ENCODE assay signal across 8 cellular contexts in genomic region chr11:65503606-65503922, GRCh38. TPM values are rescaled to one million over a fixed set of nuclear protein-coding genes. Genes with fewer than 3 reads are reported as not detected.
A peak's percentile ranks its signal among the peaks of the same experiment; 100 is the strongest.
DNase-seq lines count a peak whose midpoint lies in the region; ATAC-seq, FAIRE-seq and TF ChIP-seq lines count a peak whose summit lies in the region.

No MANE protein-coding gene starts in this region.

- H3K18ac ChIP-seq in mesenchymal stem cell (ENCODE audit: low read depth in 1 of 2, low read length in 2 of 2) = no peak overlapping the region

- no peak overlapping the region for H2AK5ac ChIP-seq in mesenchymal stem cell (ENCODE audit: low read length, severe bottlenecking)

- POLR2A ChIA-PET in GM12878 (lab: Charles Lee) = interaction anchor here (1.2 to 10.3 kb wide), 5 partner anchors 10 to 83 kb away, joined by 4 to 323 read pairs (median 112); partner anchors contain the start of genes MALAT1 and NEAT1

- H3K4ac ChIP-seq in mesenchymal stem cell (ENCODE audit: low read depth in 1 of 2, low read length in 2 of 2) = no peak overlapping the region

- TF ChIP-seq RAD21 in GM12878 (IDR thresholded peaks at IDR 0.05; ENCODE audit: insufficient read depth, low read depth, low read length) = no peak

- no peak overlapping the region for H4K8ac ChIP-seq in mesenchymal stem cell (ENCODE audit: low read length)

- H4K20me1 ChIP-seq in GM12878 (ENCODE audit: control insufficient read depth, insufficient read depth) = peaks cover 15% of the 10 kb centered on the region

- TF ChIP-seq EP300 in GM12878 (IDR thresholded peaks at IDR 0.05; ENCODE audit: borderline replicate concordance in 1 of 2, control insufficient read depth in 1 of 2, low read depth in 2 of 2, low read length in 2 of 2) = no peak

- WGBS in heart right ventricle, 2 donors = 0 to 5% methylated on average over 3 of the region's 3 CpGs
- 0% methylated on average over 3 of the region's 3 CpGs for WGBS in GM12878 (ENCODE audit: insufficient coverage, insufficient replicate concordance, low lambda C conversion rate, missing lambda C conversion rate)
- no CpG with 5 or more reads among the region's 3 CpGs for WGBS in mesenchymal stem cell

- H2AFZ ChIP-seq in GM12878 (ENCODE audit: control insufficient read depth, low read depth, low read length) (no peak overlapping the region), mesenchymal stem cell (ENCODE audit: low read depth, low read length) (no peak overlapping the region)

- no TSS peak for BruUV-seq in GM12878 (replicated peaks; lab: Mats Ljungman, UMichigan)

- RAD21 ChIA-PET in GM12878 (lab: Charles Lee; ENCODE audit: unreplicated experiment) = interaction anchor here (8.9 to 14.2 kb wide), 4 partner anchors 26 to 85 kb away, joined by 171 to 282 read pairs (median 194); partner anchors contain the start of gene NEAT1

- H3K4me2 ChIP-seq in GM12878 (ENCODE audit: control insufficient read depth, insufficient read depth) (peak overlapping the region; percentile 87), mesenchymal stem cell (ENCODE audit: low read length, poor library complexity, severe bottlenecking) (no peak overlapping the region)

- peaks cover 83% of the 10 kb centered on the region for H3K79me2 ChIP-seq in GM12878 (ENCODE audit: control insufficient read depth, insufficient read depth, low read length)

- H3K27me3 ChIP-seq in heart right ventricle (no peaks in the 10 kb centered on the region), GM12878 (replicated peaks in 1 of 2; ENCODE audit: control insufficient read depth in 2 of 2, insufficient read depth in 2 of 2, low read length in 1 of 2) (no peaks in the 10 kb centered on the region), mesenchymal stem cell (ENCODE audit: control insufficient read depth in 1 of 2, insufficient read depth in 1 of 2, low read length in 2 of 2) (no peaks in the 10 kb centered on the region), vagina (no peaks in the 10 kb centered on the region)

- H4K91ac ChIP-seq in mesenchymal stem cell (ENCODE audit: low read length) = no peak overlapping the region

- H3K79me1 ChIP-seq in mesenchymal stem cell (replicated peaks; ENCODE audit: low read length, poor library complexity, severe bottlenecking) = no peaks in the 10 kb centered on the region

- H3K9ac ChIP-seq in GM12878 (ENCODE audit: control insufficient read depth, insufficient read depth, low read length) (peak overlapping the region; percentile 100), mesenchymal stem cell (ENCODE audit: low read length) (peak overlapping the region; percentile 98)

- in situ Hi-C loops in GM12878 (cut with MboI) = no loop called here

- H3K4me3 ChIP-seq in heart right ventricle (peak overlapping the region; percentile 68 to 88 (median 84)), GM12878 (peak overlapping the region; percentile 98), mesenchymal stem cell (ENCODE audit: insufficient read depth in 1 of 2, low read depth in 1 of 2, low read length in 2 of 2) (peak overlapping the region; percentile 33 to 90), vagina (peak overlapping the region; percentile 77 to 83)

- H2BK12ac ChIP-seq in mesenchymal stem cell (ENCODE audit: low read length in 2 of 2) = no peak overlapping the region

- no peak overlapping the region for H2BK15ac ChIP-seq in mesenchymal stem cell (ENCODE audit: low read depth, poor library complexity, severe bottlenecking)

- H3K36me3 ChIP-seq in heart right ventricle (peaks cover 0 to 70% (median 47%) of the 10 kb centered on the region in 9 donors), GM12878 (ENCODE audit: control insufficient read depth in 2 of 2, insufficient read depth in 2 of 2, low read length in 1 of 2) (peaks cover 6 to 36% of the 10 kb centered on the region in 2 experiments), mesenchymal stem cell (ENCODE audit: control insufficient read depth in 1 of 2, insufficient read depth in 2 of 2, low read depth in 1 of 2, low read length in 2 of 2) (peaks cover 19 to 78% of the 10 kb centered on the region in 2 experiments), vagina (peaks cover 19 to 59% of the 10 kb centered on the region in 2 donors)

- TF ChIP-seq CTCF in heart right ventricle (IDR thresholded peaks at IDR 0.05) (no peak), GM12878 (IDR thresholded peaks at IDR 0.05 in 2 of 3, conservative IDR thresholded peaks at IDR 0.05 in 1 of 3; ENCODE audit: control insufficient read depth in 2 of 3, extremely low read depth in 1 of 3, insufficient read depth in 1 of 3, low read depth in 3 of 3, low read length in 3 of 3) (no peak), vagina (IDR thresholded peaks at IDR 0.05) (no peak), GM10266 (IDR thresholded peaks at IDR 0.05; ENCODE audit: control insufficient read depth, insufficient read depth, low read depth, missing control alignments) (no peak)

- peak overlapping the region in 9 of 10 donors; percentile 10 to 100 (median 99) for H3K27ac ChIP-seq in heart right ventricle
- H3K27ac ChIP-seq in GM12878 (ENCODE audit: control insufficient read depth, insufficient read depth) = peak overlapping the region; percentile 28; the same call in 1 of the 2 replicates
- peak overlapping the region; percentile 57 for H3K27ac ChIP-seq in mesenchymal stem cell (ENCODE audit: low read length, poor library complexity, severe bottlenecking)
- peak overlapping the region; percentile 100 for H3K27ac ChIP-seq in vagina

- H3K23ac ChIP-seq in mesenchymal stem cell (ENCODE audit: low read length in 2 of 2) = no peak overlapping the region

- H2BK120ac ChIP-seq in mesenchymal stem cell (ENCODE audit: low read depth, low read length) = no peak overlapping the region

- TF ChIP-seq POLR2A in GM12878 (IDR thresholded peaks at IDR 0.05; ENCODE audit: low read depth, low read length) (no peak), vagina (IDR thresholded peaks at IDR 0.05) (peak in 1 of 2 donors; percentile 50)

- CTCF ChIA-PET in GM12878 (lab: Yijun Ruan, JAX) = interaction anchor here (0.6 to 27.9 kb wide), 4 partner anchors 8 to 115 kb away, joined by 3 to 728 read pairs (median 136); partner anchors contain the start of genes MALAT1 and NEAT1

- SMC1A ChIA-PET in GM12878 (lab: Charles Lee; ENCODE audit: uncharacterized antibody, unreplicated experiment) = interaction anchor here (11.6 to 19.3 kb wide), 2 partner anchors 11 to 30 kb away, joined by 146 to 481 read pairs; partner anchors contain the start of gene MALAT1

- no peak for ATAC-seq in heart right ventricle
- no peak for ATAC-seq in GM12878
- ATAC-seq in HG03469 (IDR thresholded peaks at IDR 0.05; ENCODE audit: unreplicated experiment) = no peak

- peaks cover 3 to 43% (median 40%) of the 10 kb centered on the region in 9 donors for H3K4me1 ChIP-seq in heart right ventricle
- peaks cover 10% of the 10 kb centered on the region; the same call in 1 of the 2 replicates for H3K4me1 ChIP-seq in GM12878 (ENCODE audit: control insufficient read depth, insufficient read depth, low read length)
- H3K4me1 ChIP-seq in mesenchymal stem cell (ENCODE audit: control insufficient read depth, insufficient read depth, low read depth, low read length) = peaks cover 2% of the 10 kb centered on the region
- H3K4me1 ChIP-seq in vagina = peaks cover 40% of the 10 kb centered on the region

- H2BK5ac ChIP-seq in mesenchymal stem cell (ENCODE audit: low read depth, low read length, poor library complexity, severe bottlenecking) = no peak overlapping the region

- H3K9me3 ChIP-seq in heart right ventricle (no peaks in the 10 kb centered on the region), GM12878 (replicated peaks; ENCODE audit: control insufficient read depth, insufficient read depth, low read length) (no peaks in the 10 kb centered on the region), mesenchymal stem cell (ENCODE audit: control insufficient read depth, low read length) (no peaks in the 10 kb centered on the region), vagina (no peaks in the 10 kb centered on the region)

- no peak for DNase-seq in heart right ventricle
- no peak for DNase-seq in cardiac septum (ENCODE audit: low spot score)
- DNase-seq in GM12878 (ENCODE audit: low read depth, low spot score) = no peak
- no peak for DNase-seq in mesenchymal stem cell
- no peak for DNase-seq in vagina (ENCODE audit: extremely low spot score in 2 of 2)
- no peak for DNase-seq in GM10266 (ENCODE audit: extremely low spot score)
- DNase-seq in midbrain (lab: John Stamatoyannopoulos, UW) = no peak

- FAIRE-seq in GM12878 (lab: Jason Lieb, UNC) = no peak

- intact Hi-C loops in heart right ventricle (cut with DNase I) = loop anchor here in 1 of 10 donors (5.0 kb wide), 1 partner anchor 81 kb away; the partner anchor contains the start of gene NEAT1
- intact Hi-C loops in cardiac septum (cut with DNase I) = no loop called here
- intact Hi-C loops in GM12878 (cut with micrococcal nuclease; ENCODE audit: unreplicated experiment) = no loop called here
- intact Hi-C loops in vagina (cut with DNase I) = no loop called here

- H3K14ac ChIP-seq in mesenchymal stem cell (ENCODE audit: low read length in 2 of 2) = no peak overlapping the region

RNA-seq across cellular contexts. Expression of gene MALAT1, which starts 4.7 kb away (rescaled TPM):
- 1,000 to 10,000 TPM; 4,742 to 8,462 (median 5,956) TPM for total RNA-seq in heart right ventricle
- polyA plus RNA-seq in heart right ventricle = 1,000 to 10,000 TPM in 1 of 2 donors, 100 to 1,000 TPM in 1; 205 to 8,339 TPM
- total RNA-seq in cardiac septum = 9,850 TPM
- total RNA-seq in GM12878 (2013; cell fraction: nucleolus; rRNA removed) = 43,172 and 44,148 TPM in 2 replicates
- total RNA-seq in GM12878 (2014; rRNA removed) = 1,917 and 1,986 TPM in 2 replicates
- total RNA-seq in GM12878 (2014; rRNA removed; fragmentation: Illumina TruSeq; extraction: Trizol) = 2,052 and 2,660 TPM in 2 replicates
- total RNA-seq in GM12878 (2021) = 3,939 and 4,883 TPM in 2 replicates
- polyA plus RNA-seq in GM12878 (2011; ENCODE audit: low read depth) = 704 TPM
- 659 and 901 TPM in 2 replicates for polyA plus RNA-seq in GM12878 (2011; rRNA removed)
- 216 and 352 TPM in 2 replicates for polyA plus RNA-seq in GM12878 (2011; cell fraction: cytosol; rRNA removed)
- polyA plus RNA-seq in GM12878 (2011; cell fraction: nucleus; rRNA removed) = 4,041 and 4,062 TPM in 2 replicates
- polyA plus RNA-seq in GM12878 (2012) = 1,013 and 3,952 TPM in 2 replicates
- polyA plus RNA-seq in GM12878 (2014; fragmentation: Illumina TruSeq; extraction: Trizol) = 448 and 686 TPM in 2 replicates
- polyA plus RNA-seq in GM12878 (2014; fragmentation: Nextera tagmentation; extraction: Ambion mirVana) = 1,000 to 10,000 TPM; 1,593 to 8,160 TPM
- 1,421 and 1,643 TPM in 2 replicates for polyA plus RNA-seq in GM12878 (2014; rRNA removed)
- polyA plus RNA-seq in GM12878 (2016; fragmentation: Nextera tagmentation; extraction: Ambion mirVana) = 1,000 to 10,000 TPM; 6,201 to 6,497 TPM
- polyA minus RNA-seq in GM12878 (2011; rRNA and poly(A)+ RNA removed) = 2,928 and 3,606 TPM in 2 replicates
- 1,627 and 2,358 TPM in 2 replicates for polyA minus RNA-seq in GM12878 (2011; cell fraction: cytosol; rRNA and poly(A)+ RNA removed)
- polyA minus RNA-seq in GM12878 (2011; cell fraction: nucleus; rRNA and poly(A)+ RNA removed) = 12,181 and 12,309 TPM in 2 replicates
- polyA plus RNA-seq in mesenchymal stem cell (2013, experiment 1 of 2) = 972 TPM
- polyA plus RNA-seq in mesenchymal stem cell (2013, experiment 2 of 2) = 756 TPM
- total RNA-seq in vagina = 16,459 TPM

RNA-seq across cellular contexts. Expression of gene SCYL1, which starts 21.3 kb away (rescaled TPM):
- total RNA-seq in heart right ventricle = 10 to 100 TPM; 47.4 to 66.9 (median 55.6) TPM
- 100 to 1,000 TPM in 1 of 2 donors, 10 to 100 TPM in 1; 90.0 to 130 TPM for polyA plus RNA-seq in heart right ventricle
- 60.2 TPM for total RNA-seq in cardiac septum
- 28.9 and 34.4 TPM in 2 replicates for total RNA-seq in GM12878 (2013; cell fraction: nucleolus; rRNA removed)
- total RNA-seq in GM12878 (2014; rRNA removed) = 75.1 and 82.7 TPM in 2 replicates
- 25.9 and 29.3 TPM in 2 replicates for total RNA-seq in GM12878 (2014; rRNA removed; fragmentation: Illumina TruSeq; extraction: Trizol)
- total RNA-seq in GM12878 (2021) = 66.7 and 67.8 TPM in 2 replicates
- polyA plus RNA-seq in GM12878 (2011; ENCODE audit: low read depth) = 16.4 TPM
- 17.8 and 43.1 TPM in 2 replicates for polyA plus RNA-seq in GM12878 (2011; rRNA removed)
- 88.7 and 112 TPM in 2 replicates for polyA plus RNA-seq in GM12878 (2011; cell fraction: cytosol; rRNA removed)
- 114 and 150 TPM in 2 replicates for polyA plus RNA-seq in GM12878 (2011; cell fraction: nucleus; rRNA removed)
- polyA plus RNA-seq in GM12878 (2012) = 35.1 and 36.8 TPM in 2 replicates
- 6.9 and 32.5 TPM in 2 replicates for polyA plus RNA-seq in GM12878 (2014; fragmentation: Illumina TruSeq; extraction: Trizol)
- 1 to 10 TPM in 1 of 2 experiments, under 1 TPM in 1; 0.80 to 6.3 TPM for polyA plus RNA-seq in GM12878 (2014; fragmentation: Nextera tagmentation; extraction: Ambion mirVana)
- polyA plus RNA-seq in GM12878 (2014; rRNA removed) = 68.0 and 74.6 TPM in 2 replicates
- polyA plus RNA-seq in GM12878 (2016; fragmentation: Nextera tagmentation; extraction: Ambion mirVana) = 10 to 100 TPM; 59.2 to 65.4 TPM
- 43.5 and 70.6 TPM in 2 replicates for polyA minus RNA-seq in GM12878 (2011; rRNA and poly(A)+ RNA removed)
- 23.4 and 34.6 TPM in 2 replicates for polyA minus RNA-seq in GM12878 (2011; cell fraction: cytosol; rRNA and poly(A)+ RNA removed)
- polyA minus RNA-seq in GM12878 (2011; cell fraction: nucleus; rRNA and poly(A)+ RNA removed) = 16.7 and 26.3 TPM in 2 replicates
- polyA plus RNA-seq in mesenchymal stem cell (2013, experiment 1 of 2) = 114 TPM
- polyA plus RNA-seq in mesenchymal stem cell (2013, experiment 2 of 2) = 115 TPM
- 77.3 TPM for total RNA-seq in vagina

RNA-seq across cellular contexts. Expression of gene LTBP3, which starts 54.6 kb away (rescaled TPM):
- total RNA-seq in heart right ventricle (10 to 100 TPM; 54.4 to 92.5 (median 72.8) TPM), cardiac septum (148 TPM), GM12878 (2014; rRNA removed) (8.5 and 9.0 TPM in 2 replicates), GM12878 (2014; rRNA removed; fragmentation: Illumina TruSeq; extraction: Trizol) (1.2 and 2.2 TPM in 2 replicates), GM12878 (2021) (8.0 and 9.0 TPM in 2 replicates), vagina (246 TPM)
- polyA plus RNA-seq in heart right ventricle (10 to 100 TPM; 42.7 to 79.7 TPM), GM12878 (2011; rRNA removed) (3.1 and 7.0 TPM in 2 replicates), GM12878 (2014; fragmentation: Illumina TruSeq; extraction: Trizol) (1.00 and 2.3 TPM in 2 replicates), GM12878 (2014; fragmentation: Nextera tagmentation; extraction: Ambion mirVana) (not detected), GM12878 (2014; rRNA removed) (12.2 and 14.7 TPM in 2 replicates), GM12878 (2016; fragmentation: Nextera tagmentation; extraction: Ambion mirVana) (1 to 10 TPM; 4.0 to 5.5 TPM)
- 8.6 and 11.6 TPM in 2 replicates for total RNA-seq in GM12878 (2013; cell fraction: nucleolus; rRNA removed)
- polyA plus RNA-seq in GM12878 (2011; ENCODE audit: low read depth) = 12.8 TPM
- polyA plus RNA-seq in GM12878 (2011; cell fraction: cytosol; rRNA removed) = 14.4 and 24.0 TPM in 2 replicates
- polyA plus RNA-seq in GM12878 (2011; cell fraction: nucleus; rRNA removed) = 47.3 and 52.7 TPM in 2 replicates
- polyA plus RNA-seq in GM12878 (2012) = 15.6 and 16.4 TPM in 2 replicates
- polyA minus RNA-seq in GM12878 (2011; rRNA and poly(A)+ RNA removed) = 3.8 and 4.7 TPM in 2 replicates
- 5.6 and 6.7 TPM in 2 replicates for polyA minus RNA-seq in GM12878 (2011; cell fraction: cytosol; rRNA and poly(A)+ RNA removed)
- 6.6 and 12.8 TPM in 2 replicates for polyA minus RNA-seq in GM12878 (2011; cell fraction: nucleus; rRNA and poly(A)+ RNA removed)
- polyA plus RNA-seq in mesenchymal stem cell (2013, experiment 1 of 2) = 52.8 TPM
- polyA plus RNA-seq in mesenchymal stem cell (2013, experiment 2 of 2) = 46.9 TPM

Comparison
In these comparisons a context has a peak if more than half of its experiments do, and no peak if none do; other contexts are left out.
1. H3K27ac ChIP-seq: peak in every context shown above with its lines; median percentile 100 in vagina; 99 in heart right ventricle; 57 in mesenchymal stem cell; 28 in GM12878.
2. RNA of gene LTBP3, which starts 54.6 kb away (total RNA-seq): 246 TPM in vagina (single experiment), 148 TPM in cardiac septum (single experiment) and 54.4 to 92.5 TPM in heart right ventricle; 1.2 to 11.6 TPM in GM12878; every median in the first group is over 4 times any median in the second.
3. Peak in every context shown above with its lines, with median percentiles within 50 percentile points of each other: H3K4me3 ChIP-seq.